ENCODE assay signal across 25 cellular contexts in genomic region chr15:53346583-53346982, GRCh38.
DNase-seq lines count a peak whose midpoint lies in the region; ATAC-seq, FAIRE-seq and TF ChIP-seq lines count a peak whose summit lies in the region.
"Had no signal": no experiment of that assay in that cellular context is flagged by ENCODE, and none has a peak within 500 bp of the region (broad histone marks: within the 10 kb centered on the region; RNA-seq: fewer than 3 reads in every experiment).

No MANE protein-coding gene starts in this region.

- no peaks in the 10 kb centered on the region for H3K4me1 Mint-ChIP-seq in glutamatergic neuron (ENCODE audit: low read depth, unreplicated experiment)
- H3K4me1 Mint-ChIP-seq: CD14-positive monocyte; CD4-positive, alpha-beta memory T cell; CD4-positive, CD25-positive, alpha-beta regulatory T cell; CD8-positive, alpha-beta memory T cell had no signal

- no peak for TF ChIP-seq RAD21 in A549 (conservative IDR thresholded peaks at IDR 0.05 in 1 of 2, IDR thresholded peaks at IDR 0.05 in 1 of 2)

- DNase-seq in A549 (ENCODE audit: low read depth in 1 of 2, low spot score in 1 of 2) (no peak), mucosa of descending colon (peak in 1 of 3 donors; percentile 7), small intestine (peak; percentile 40), NCI-H526 (lab: John Stamatoyannopoulos, UW) (no peak), glutamatergic neuron (no peak)
- DNase-seq: ACHN; BE2C; C1 segment of cervical spinal cord; CD4-positive, alpha-beta memory T cell; CD4-positive, CD25-positive, alpha-beta regulatory T cell; CD8-positive, alpha-beta memory T cell; COR-L47; DMS 273 treated with DMSO at 0.1 percent for 48 hours; DMS153; DMS53; DMS79; DND-41; EL; GDM1 had no signal

- TF ChIP-seq CTCF in A549 (IDR thresholded peaks at IDR 0.05) (no peak), mucosa of descending colon (IDR thresholded peaks at IDR 0.05) (no peak), glutamatergic neuron (IDR thresholded peaks at IDR 0.05; ENCODE audit: partially characterized antibody, unreplicated experiment) (no peak)

- H3K9me3 ChIP-seq in A549 (no peaks in the 10 kb centered on the region), mucosa of descending colon (no peaks in the 10 kb centered on the region), small intestine (ENCODE audit: control insufficient read depth, low read depth) (no peaks in the 10 kb centered on the region)
- H3K9me3 ChIP-seq: BE2C, BLaER1 had no signal

- TF ChIP-seq POLR2A in A549 (IDR thresholded peaks at IDR 0.05; ENCODE audit: low read length): no peak

- no peaks in the 10 kb centered on the region for H3K36me3 ChIP-seq in mucosa of descending colon (ENCODE audit: low read depth)
- no peaks in the 10 kb centered on the region for H3K36me3 ChIP-seq in small intestine (ENCODE audit: control insufficient read depth in 2 of 2, insufficient read depth in 2 of 2, low read length in 2 of 2)
- H3K36me3 ChIP-seq: BE2C, BLaER1 had no signal

- H3K27me3 ChIP-seq in small intestine (ENCODE audit: control insufficient read depth in 2 of 2, insufficient read depth in 2 of 2, low read length in 2 of 2): peaks cover 0 to 2% of the 10 kb centered on the region in 2 donors
- H3K27me3 ChIP-seq: BE2C, BLaER1 had no signal

- WGBS in A549 (ENCODE audit: missing lambda C conversion rate): 36% methylated on average over 3 of the region's 3 CpGs
- WGBS in small intestine, 3 donors: 12 to 56% (median 37%) methylated on average over 3 of the region's 3 CpGs

- H3K27ac ChIP-seq in A549 (no peak overlapping the region), small intestine (ENCODE audit: low read depth in 1 of 2, low read length in 1 of 2) (no peak overlapping the region)
- H3K27ac ChIP-seq: 22Rv1, BLaER1 had no signal

- ATAC-seq in A549 (no peak), mucosa of descending colon (peak; percentile 49)
- ATAC-seq: GM12878 had no signal

- FAIRE-seq in A549 (lab: Jason Lieb, UNC) (peak; percentile 7), small intestine (lab: Jason Lieb, UNC) (no peak)
- FAIRE-seq: GM12878, GM12892, GM18507 had no signal

- no peak overlapping the region for H3K4me3 Mint-ChIP-seq in glutamatergic neuron (ENCODE audit: unreplicated experiment)
- H3K4me3 Mint-ChIP-seq: CD14-positive monocyte; CD4-positive, alpha-beta memory T cell; CD4-positive, CD25-positive, alpha-beta regulatory T cell; CD8-positive, alpha-beta memory T cell had no signal

- H3K4me2 ChIP-seq in A549: no peak overlapping the region
- H3K4me2 ChIP-seq: BLaER1 had no signal

- H3K27ac Mint-ChIP-seq in glutamatergic neuron (ENCODE audit: unreplicated experiment): no peak overlapping the region
- H3K27ac Mint-ChIP-seq: CD14-positive monocyte; CD4-positive, alpha-beta memory T cell; CD4-positive, CD25-positive, alpha-beta regulatory T cell; CD8-positive, alpha-beta memory T cell had no signal

- H3K4me3 ChIP-seq in A549 (no peak overlapping the region), mucosa of descending colon (no peak overlapping the region), small intestine (ENCODE audit: low read depth in 1 of 2, low read length in 2 of 2) (no peak overlapping the region)
- H3K4me3 ChIP-seq: BLaER1, GM12878 had no signal

- H3K27me3 Mint-ChIP-seq in glutamatergic neuron (ENCODE audit: unreplicated experiment): peaks cover 2% of the 10 kb centered on the region
- H3K27me3 Mint-ChIP-seq: CD4-positive, alpha-beta memory T cell; CD4-positive, CD25-positive, alpha-beta regulatory T cell; CD8-positive, alpha-beta memory T cell had no signal

- no peaks in the 10 kb centered on the region for H3K9me3 Mint-ChIP-seq in glutamatergic neuron (ENCODE audit: unreplicated experiment)
- H3K9me3 Mint-ChIP-seq: CD4-positive, CD25-positive, alpha-beta regulatory T cell had no signal

- POLR2A ChIA-PET in A549 (lab: Yijun Ruan, JAX): no interaction called here

- intact Hi-C loops in mucosa of descending colon (cut with DNase I, micrococcal nuclease): no loop called here

- H3K36me3 Mint-ChIP-seq in glutamatergic neuron (ENCODE audit: unreplicated experiment): no peaks in the 10 kb centered on the region
- H3K36me3 Mint-ChIP-seq: CD14-positive monocyte; CD4-positive, alpha-beta memory T cell; CD4-positive, CD25-positive, alpha-beta regulatory T cell; CD8-positive, alpha-beta memory T cell had no signal

- H3K4me1 ChIP-seq in A549: no peaks in the 10 kb centered on the region
- no peaks in the 10 kb centered on the region for H3K4me1 ChIP-seq in mucosa of descending colon (ENCODE audit: low read depth)
- no peaks in the 10 kb centered on the region for H3K4me1 ChIP-seq in small intestine (ENCODE audit: control insufficient read depth in 2 of 2, insufficient read depth in 1 of 2, low read depth in 1 of 2, low read length in 1 of 2)
- H3K4me1 ChIP-seq: BE2C, BLaER1 had no signal

- TF ChIP-seq EP300 in A549 (IDR thresholded peaks at IDR 0.05): no peak

- CTCF ChIA-PET in A549 (lab: Yijun Ruan, JAX): no interaction called here

TF ChIP-seq in A549, 52 proteins besides CTCF, POLR2A, EP300 and RAD21:
- TF ChIP-seq JUN (IDR thresholded peaks at IDR 0.05): no peak
- TF ChIP-seq RCOR1 (IDR thresholded peaks at IDR 0.05; ENCODE audit: low read depth, low read length): no peak
- TF ChIP-seq SMC3 (IDR thresholded peaks at IDR 0.05): no peak
